ENCODE assay signal across 1 cellular context in the genomic region with DNA sequence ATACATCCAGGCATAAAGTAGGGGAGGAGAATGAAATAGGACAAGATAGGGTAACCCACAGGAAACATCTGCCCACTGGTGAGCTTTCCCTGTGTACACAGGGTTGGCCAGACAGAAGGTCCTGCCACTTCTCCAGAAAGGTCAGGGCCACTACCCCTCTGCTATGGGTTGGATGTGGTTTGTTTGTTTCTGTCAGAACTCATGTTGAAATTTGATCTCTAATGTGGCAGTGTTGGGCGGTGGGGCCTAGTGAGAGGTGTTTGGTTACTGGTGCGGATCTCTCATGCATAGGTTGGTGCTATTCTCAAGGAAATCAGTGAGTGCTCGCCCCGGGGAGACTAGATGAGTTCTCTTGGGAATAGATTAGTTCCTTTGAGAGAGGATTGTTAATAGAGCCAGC.
A peak's percentile ranks its signal among the peaks of the same experiment; 100 is the strongest.
TF ChIP-seq lines count a peak whose summit lies in the region.

No MANE protein-coding gene starts in this region.

TF ChIP-seq in HepG2, 621 proteins besides CTCF, POLR2A, EP300 and RAD21 (continued from another document and continues in another):
- TF ChIP-seq ZNF143 (CRISPR knock-in tag; IDR thresholded peaks at IDR 0.05) (no peak), ZBTB26 (CRISPR knock-in tag; IDR thresholded peaks at IDR 0.05; ENCODE audit: borderline replicate concordance) (peak; percentile 36; the same call in 1 of the 2 replicates), ZNF317 (CRISPR knock-in tag; IDR thresholded peaks at IDR 0.05) (no peak), SALL1 (CRISPR knock-in tag; IDR thresholded peaks at IDR 0.05) (peak; percentile 97), NCOA5 (CRISPR knock-in tag; IDR thresholded peaks at IDR 0.05) (no peak), GLI4 (CRISPR knock-in tag; IDR thresholded peaks at IDR 0.05; ENCODE audit: borderline replicate concordance) (no peak), HDAC1 (CRISPR knock-in tag; IDR thresholded peaks at IDR 0.05) (peak; percentile 80), THAP11 (CRISPR knock-in tag; IDR thresholded peaks at IDR 0.05) (peak; percentile 38; the same call in 1 of the 2 replicates), DMTF1 (CRISPR knock-in tag; IDR thresholded peaks at IDR 0.05) (no peak), RFX3 (CRISPR knock-in tag; IDR thresholded peaks at IDR 0.05) (no peak), ZNF83 (CRISPR knock-in tag; IDR thresholded peaks at IDR 0.05; ENCODE audit: borderline replicate concordance) (no peak), ZNF101 (CRISPR knock-in tag; IDR thresholded peaks at IDR 0.05; ENCODE audit: borderline replicate concordance, low read depth) (no peak), ZNF562 (CRISPR knock-in tag; IDR thresholded peaks at IDR 0.05; ENCODE audit: borderline replicate concordance) (no peak), HOXD1 (CRISPR knock-in tag; IDR thresholded peaks at IDR 0.05) (no peak; the same call in 1 of the 2 replicates), ZNF703 (CRISPR knock-in tag; IDR thresholded peaks at IDR 0.05; ENCODE audit: borderline replicate concordance) (no peak), TOPORS (CRISPR knock-in tag; IDR thresholded peaks at IDR 0.05) (no peak), PAX8 (CRISPR knock-in tag; IDR thresholded peaks at IDR 0.05; ENCODE audit: borderline replicate concordance) (no peak), ARNT2 (CRISPR knock-in tag; IDR thresholded peaks at IDR 0.05; ENCODE audit: low read depth) (no peak), SIN3B (IDR thresholded peaks at IDR 0.05; ENCODE audit: low read length) (no peak), ZNF326 (CRISPR knock-in tag; IDR thresholded peaks at IDR 0.05; ENCODE audit: borderline replicate concordance) (no peak), ZFP36L1 (CRISPR knock-in tag; IDR thresholded peaks at IDR 0.05) (no peak), AHR (CRISPR knock-in tag; IDR thresholded peaks at IDR 0.05) (no peak), ZNF775 (CRISPR knock-in tag; IDR thresholded peaks at IDR 0.05; ENCODE audit: borderline replicate concordance) (no peak), TSC22D2 (CRISPR knock-in tag; IDR thresholded peaks at IDR 0.05; ENCODE audit: borderline replicate concordance) (no peak), MED13 (CRISPR knock-in tag; IDR thresholded peaks at IDR 0.05) (no peak), MLLT10 (CRISPR knock-in tag; IDR thresholded peaks at IDR 0.05) (no peak), ELF4 (CRISPR knock-in tag; IDR thresholded peaks at IDR 0.05; ENCODE audit: borderline replicate concordance) (no peak), ZNF615 (CRISPR knock-in tag; IDR thresholded peaks at IDR 0.05; ENCODE audit: borderline replicate concordance) (no peak), WIZ (CRISPR knock-in tag; IDR thresholded peaks at IDR 0.05) (no peak), ZNF652 (CRISPR knock-in tag; IDR thresholded peaks at IDR 0.05; ENCODE audit: borderline replicate concordance, low read depth) (no peak), DNMT3B (CRISPR knock-in tag; conservative IDR thresholded peaks at IDR 0.05) (no peak), ZFP90 (CRISPR knock-in tag; IDR thresholded peaks at IDR 0.05; ENCODE audit: borderline replicate concordance) (no peak), SALL2 (CRISPR knock-in tag; IDR thresholded peaks at IDR 0.05) (0 out of 2 replicates have a peak, but pooled peaks have one; percentile 41)
- TF ChIP-seq, protein P1, sequence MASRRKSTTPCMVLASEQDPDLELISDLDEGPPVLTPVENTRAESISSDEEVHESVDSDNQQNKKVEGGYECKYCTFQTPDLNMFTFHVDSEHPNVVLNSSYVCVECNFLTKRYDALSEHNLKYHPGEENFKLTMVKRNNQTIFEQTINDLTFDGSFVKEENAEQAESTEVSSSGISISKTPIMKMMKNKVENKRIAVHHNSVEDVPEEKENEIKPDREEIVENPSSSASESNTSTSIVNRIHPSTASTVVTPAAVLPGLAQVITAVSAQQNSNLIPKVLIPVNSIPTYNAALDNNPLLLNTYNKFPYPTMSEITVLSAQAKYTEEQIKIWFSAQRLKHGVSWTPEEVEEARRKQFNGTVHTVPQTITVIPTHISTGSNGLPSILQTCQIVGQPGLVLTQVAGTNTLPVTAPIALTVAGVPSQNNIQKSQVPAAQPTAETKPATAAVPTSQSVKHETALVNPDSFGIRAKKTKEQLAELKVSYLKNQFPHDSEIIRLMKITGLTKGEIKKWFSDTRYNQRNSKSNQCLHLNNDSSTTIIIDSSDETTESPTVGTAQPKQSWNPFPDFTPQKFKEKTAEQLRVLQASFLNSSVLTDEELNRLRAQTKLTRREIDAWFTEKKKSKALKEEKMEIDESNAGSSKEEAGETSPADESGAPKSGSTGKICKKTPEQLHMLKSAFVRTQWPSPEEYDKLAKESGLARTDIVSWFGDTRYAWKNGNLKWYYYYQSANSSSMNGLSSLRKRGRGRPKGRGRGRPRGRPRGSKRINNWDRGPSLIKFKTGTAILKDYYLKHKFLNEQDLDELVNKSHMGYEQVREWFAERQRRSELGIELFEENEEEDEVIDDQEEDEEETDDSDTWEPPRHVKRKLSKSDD (CRISPR knock-in tag; IDR thresholded peaks at IDR 0.05; ENCODE audit: low read depth): no peak
- TF ChIP-seq, protein P2, sequence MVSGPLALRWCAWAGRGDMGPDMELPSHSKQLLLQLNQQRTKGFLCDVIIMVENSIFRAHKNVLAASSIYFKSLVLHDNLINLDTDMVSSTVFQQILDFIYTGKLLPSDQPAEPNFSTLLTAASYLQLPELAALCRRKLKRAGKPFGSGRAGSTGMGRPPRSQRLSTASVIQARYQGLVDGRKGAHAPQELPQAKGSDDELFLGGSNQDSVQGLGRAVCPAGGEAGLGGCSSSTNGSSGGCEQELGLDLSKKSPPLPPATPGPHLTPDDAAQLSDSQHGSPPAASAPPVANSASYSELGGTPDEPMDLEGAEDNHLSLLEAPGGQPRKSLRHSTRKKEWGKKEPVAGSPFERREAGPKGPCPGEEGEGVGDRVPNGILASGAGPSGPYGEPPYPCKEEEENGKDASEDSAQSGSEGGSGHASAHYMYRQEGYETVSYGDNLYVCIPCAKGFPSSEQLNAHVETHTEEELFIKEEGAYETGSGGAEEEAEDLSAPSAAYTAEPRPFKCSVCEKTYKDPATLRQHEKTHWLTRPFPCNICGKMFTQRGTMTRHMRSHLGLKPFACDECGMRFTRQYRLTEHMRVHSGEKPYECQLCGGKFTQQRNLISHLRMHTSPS (CRISPR knock-in tag; IDR thresholded peaks at IDR 0.05; ENCODE audit: low read depth): peak; percentile 74; the same call in 1 of the 2 replicates
- TF ChIP-seq, protein P3, sequence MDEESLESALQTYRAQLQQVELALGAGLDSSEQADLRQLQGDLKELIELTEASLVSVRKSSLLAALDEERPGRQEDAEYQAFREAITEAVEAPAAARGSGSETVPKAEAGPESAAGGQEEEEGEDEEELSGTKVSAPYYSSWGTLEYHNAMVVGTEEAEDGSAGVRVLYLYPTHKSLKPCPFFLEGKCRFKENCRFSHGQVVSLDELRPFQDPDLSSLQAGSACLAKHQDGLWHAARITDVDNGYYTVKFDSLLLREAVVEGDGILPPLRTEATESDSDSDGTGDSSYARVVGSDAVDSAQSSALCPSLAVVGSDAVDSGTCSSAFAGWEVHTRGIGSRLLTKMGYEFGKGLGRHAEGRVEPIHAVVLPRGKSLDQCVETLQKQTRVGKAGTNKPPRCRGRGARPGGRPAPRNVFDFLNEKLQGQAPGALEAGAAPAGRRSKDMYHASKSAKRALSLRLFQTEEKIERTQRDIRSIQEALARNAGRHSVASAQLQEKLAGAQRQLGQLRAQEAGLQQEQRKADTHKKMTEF (CRISPR knock-in tag; IDR thresholded peaks at IDR 0.05): peak; percentile 74
- TF ChIP-seq, protein P4, sequence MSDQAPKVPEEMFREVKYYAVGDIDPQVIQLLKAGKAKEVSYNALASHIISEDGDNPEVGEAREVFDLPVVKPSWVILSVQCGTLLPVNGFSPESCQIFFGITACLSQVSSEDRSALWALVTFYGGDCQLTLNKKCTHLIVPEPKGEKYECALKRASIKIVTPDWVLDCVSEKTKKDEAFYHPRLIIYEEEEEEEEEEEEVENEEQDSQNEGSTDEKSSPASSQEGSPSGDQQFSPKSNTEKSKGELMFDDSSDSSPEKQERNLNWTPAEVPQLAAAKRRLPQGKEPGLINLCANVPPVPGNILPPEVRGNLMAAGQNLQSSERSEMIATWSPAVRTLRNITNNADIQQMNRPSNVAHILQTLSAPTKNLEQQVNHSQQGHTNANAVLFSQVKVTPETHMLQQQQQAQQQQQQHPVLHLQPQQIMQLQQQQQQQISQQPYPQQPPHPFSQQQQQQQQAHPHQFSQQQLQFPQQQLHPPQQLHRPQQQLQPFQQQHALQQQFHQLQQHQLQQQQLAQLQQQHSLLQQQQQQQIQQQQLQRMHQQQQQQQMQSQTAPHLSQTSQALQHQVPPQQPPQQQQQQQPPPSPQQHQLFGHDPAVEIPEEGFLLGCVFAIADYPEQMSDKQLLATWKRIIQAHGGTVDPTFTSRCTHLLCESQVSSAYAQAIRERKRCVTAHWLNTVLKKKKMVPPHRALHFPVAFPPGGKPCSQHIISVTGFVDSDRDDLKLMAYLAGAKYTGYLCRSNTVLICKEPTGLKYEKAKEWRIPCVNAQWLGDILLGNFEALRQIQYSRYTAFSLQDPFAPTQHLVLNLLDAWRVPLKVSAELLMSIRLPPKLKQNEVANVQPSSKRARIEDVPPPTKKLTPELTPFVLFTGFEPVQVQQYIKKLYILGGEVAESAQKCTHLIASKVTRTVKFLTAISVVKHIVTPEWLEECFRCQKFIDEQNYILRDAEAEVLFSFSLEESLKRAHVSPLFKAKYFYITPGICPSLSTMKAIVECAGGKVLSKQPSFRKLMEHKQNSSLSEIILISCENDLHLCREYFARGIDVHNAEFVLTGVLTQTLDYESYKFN (CRISPR knock-in tag; conservative IDR thresholded peaks at IDR 0.05): peak; percentile 80
- TF ChIP-seq, protein P5, sequence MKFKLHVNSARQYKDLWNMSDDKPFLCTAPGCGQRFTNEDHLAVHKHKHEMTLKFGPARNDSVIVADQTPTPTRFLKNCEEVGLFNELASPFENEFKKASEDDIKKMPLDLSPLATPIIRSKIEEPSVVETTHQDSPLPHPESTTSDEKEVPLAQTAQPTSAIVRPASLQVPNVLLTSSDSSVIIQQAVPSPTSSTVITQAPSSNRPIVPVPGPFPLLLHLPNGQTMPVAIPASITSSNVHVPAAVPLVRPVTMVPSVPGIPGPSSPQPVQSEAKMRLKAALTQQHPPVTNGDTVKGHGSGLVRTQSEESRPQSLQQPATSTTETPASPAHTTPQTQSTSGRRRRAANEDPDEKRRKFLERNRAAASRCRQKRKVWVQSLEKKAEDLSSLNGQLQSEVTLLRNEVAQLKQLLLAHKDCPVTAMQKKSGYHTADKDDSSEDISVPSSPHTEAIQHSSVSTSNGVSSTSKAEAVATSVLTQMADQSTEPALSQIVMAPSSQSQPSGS (CRISPR knock-in tag; IDR thresholded peaks at IDR 0.05): peak; percentile 55; the same call in 1 of the 2 replicates
- TF ChIP-seq, protein P6, sequence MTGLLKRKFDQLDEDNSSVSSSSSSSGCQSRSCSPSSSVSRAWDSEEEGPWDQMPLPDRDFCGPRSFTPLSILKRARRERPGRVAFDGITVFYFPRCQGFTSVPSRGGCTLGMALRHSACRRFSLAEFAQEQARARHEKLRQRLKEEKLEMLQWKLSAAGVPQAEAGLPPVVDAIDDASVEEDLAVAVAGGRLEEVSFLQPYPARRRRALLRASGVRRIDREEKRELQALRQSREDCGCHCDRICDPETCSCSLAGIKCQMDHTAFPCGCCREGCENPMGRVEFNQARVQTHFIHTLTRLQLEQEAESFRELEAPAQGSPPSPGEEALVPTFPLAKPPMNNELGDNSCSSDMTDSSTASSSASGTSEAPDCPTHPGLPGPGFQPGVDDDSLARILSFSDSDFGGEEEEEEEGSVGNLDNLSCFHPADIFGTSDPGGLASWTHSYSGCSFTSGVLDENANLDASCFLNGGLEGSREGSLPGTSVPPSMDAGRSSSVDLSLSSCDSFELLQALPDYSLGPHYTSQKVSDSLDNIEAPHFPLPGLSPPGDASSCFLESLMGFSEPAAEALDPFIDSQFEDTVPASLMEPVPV (CRISPR knock-in tag; IDR thresholded peaks at IDR 0.05): no peak
- TF ChIP-seq, protein P7, sequence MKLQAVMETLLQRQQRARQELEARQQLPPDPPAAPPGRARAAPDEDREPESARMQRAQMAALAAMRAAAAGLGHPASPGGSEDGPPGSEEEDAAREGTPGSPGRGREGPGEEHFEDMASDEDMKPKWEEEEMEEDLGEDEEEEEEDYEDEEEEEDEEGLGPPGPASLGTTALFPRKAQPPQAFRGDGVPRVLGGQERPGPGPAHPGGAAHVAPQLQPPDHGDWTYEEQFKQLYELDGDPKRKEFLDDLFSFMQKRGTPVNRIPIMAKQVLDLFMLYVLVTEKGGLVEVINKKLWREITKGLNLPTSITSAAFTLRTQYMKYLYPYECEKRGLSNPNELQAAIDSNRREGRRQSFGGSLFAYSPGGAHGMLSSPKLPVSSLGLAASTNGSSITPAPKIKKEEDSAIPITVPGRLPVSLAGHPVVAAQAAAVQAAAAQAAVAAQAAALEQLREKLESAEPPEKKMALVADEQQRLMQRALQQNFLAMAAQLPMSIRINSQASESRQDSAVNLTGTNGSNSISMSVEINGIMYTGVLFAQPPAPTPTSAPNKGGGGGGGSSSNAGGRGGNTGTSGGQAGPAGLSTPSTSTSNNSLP (IDR thresholded peaks at IDR 0.05; ENCODE audit: low read depth, low read length): peak; percentile 16; the same call in 1 of the 2 replicates
